ENCODE assay signal across 24 cellular contexts in the genomic region with DNA sequence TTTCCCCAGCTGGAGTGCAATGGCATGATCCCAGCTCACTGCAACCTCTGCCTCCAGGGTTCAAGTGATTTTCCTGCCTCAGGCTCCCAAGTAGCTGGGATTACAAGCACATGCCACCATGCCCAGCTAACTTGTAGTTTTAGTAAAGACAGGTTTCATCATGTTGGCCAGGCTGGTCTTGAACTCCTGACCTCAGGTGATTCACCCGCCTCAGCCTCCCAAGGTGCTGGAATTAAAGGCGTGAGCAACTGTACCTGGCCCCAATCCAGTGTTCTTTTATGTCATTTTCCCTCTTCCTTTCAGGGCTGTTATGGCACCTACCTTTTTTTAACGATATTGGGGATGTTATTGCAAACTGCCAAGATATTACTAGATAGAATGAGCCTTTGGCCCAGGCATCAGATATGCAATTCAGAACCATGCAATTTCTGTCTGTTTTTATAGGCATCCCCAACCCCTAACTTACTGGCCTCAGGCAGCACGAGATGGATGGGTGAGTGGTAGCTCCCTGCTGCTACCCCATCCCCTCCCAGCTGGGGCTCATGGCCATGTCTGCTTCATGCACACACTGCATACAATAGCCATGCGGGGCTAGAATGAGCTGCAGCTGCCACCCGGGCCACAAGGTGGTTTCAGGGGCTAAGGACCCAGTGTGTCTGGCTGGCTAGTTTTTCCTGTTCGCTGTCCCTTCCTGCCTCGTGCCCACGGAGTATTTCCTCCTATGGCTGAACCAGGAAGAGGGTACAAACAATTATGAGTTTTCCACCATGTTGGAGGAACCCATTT.
DNase-seq lines count a peak whose midpoint lies in the region; ATAC-seq and TF ChIP-seq lines count a peak whose summit lies in the region.
"Had no signal": no experiment of that assay in that cellular context is flagged by ENCODE, and none has a peak within 500 bp of the region (broad histone marks: within the 10 kb centered on the region; RNA-seq: fewer than 3 reads in every experiment).

No MANE protein-coding gene starts in this region.

- H3K27ac Mint-ChIP-seq in WTC11, result no peak overlapping the region
- H3K27ac Mint-ChIP-seq: CD4-positive, alpha-beta T cell; GM23338 had no signal

- peaks cover 57% of the 10 kb centered on the region for H3K36me3 Mint-ChIP-seq in WTC11

- TF ChIP-seq POLR2A in heart left ventricle (IDR thresholded peaks at IDR 0.05), result no peak

- CTCF ChIA-PET in WTC11 (lab: Charles Lee), result no interaction called here

- H3K27me3 Mint-ChIP-seq in WTC11 (ENCODE audit: low read depth), result no peaks in the 10 kb centered on the region; the same call in 1 of the 2 replicates
- H3K27me3 Mint-ChIP-seq: CD4-positive, alpha-beta T cell had no signal

- H3K36me3 ChIP-seq in heart left ventricle, result no peaks in the 10 kb centered on the region
- H3K36me3 ChIP-seq: BLaER1 treated with 17β-estradiol and CSF1 and Interleukin-3, amounts not matched to agents 10 nM and 100 nM had no signal

- DNase-seq in Right ventricle myocardium superior (peak; percentile 26), heart left ventricle (no peak), WTC11 (ENCODE audit: low spot score) (peak; percentile 10), epithelial cell of prostate (ENCODE audit: low read depth, low spot score) (peak; percentile 12), SIG-M5 (lab: John Stamatoyannopoulos, UW) (no peak), NCI-H510A treated with DMSO at 0.1 percent for 48 hours (lab: John Stamatoyannopoulos, UW) (no peak)
- no peak for DNase-seq in NK-92 treated with Interleukin-12 subunit alpha and Interleukin-12 subunit beta, amount 100 ng/mL, for 24 hours (lab: John Stamatoyannopoulos, UW)
- DNase-seq: AML-193; CD4-positive, alpha-beta T cell; HCEC 1CT; IMR-90; KG1; NCI-H1048; NCI-H1417 treated with DMSO at 0.1 percent for 48 hours; NCI-H1694 treated with DMSO at 0.1 percent for 48 hours; NCI-H2081; NCI-H2227 treated with DMSO at 0.1 percent for 48 hours; NCI-H748 treated with DMSO at 0.1 percent for 48 hours; PC-3; SHP77 treated with DMSO at 0.1 percent for 48 hours; SK-N-SH; SW 1271 had no signal

- no peak overlapping the region for H3K4me3 Mint-ChIP-seq in WTC11
- H3K4me3 Mint-ChIP-seq: CD4-positive, alpha-beta T cell; GM23338 had no signal

- peaks cover 60% of the 10 kb centered on the region for H3K9me3 Mint-ChIP-seq in WTC11

- 74 to 82% (median 80%) methylated on average over 9 of the region's 9 CpGs for WGBS in heart left ventricle, 4 donors

- H3K27ac ChIP-seq in heart left ventricle (no peak overlapping the region), epithelial cell of prostate (no peak overlapping the region)
- H3K27ac ChIP-seq: BLaER1 treated with 17β-estradiol and CSF1 and Interleukin-3, amounts not matched to agents 10 nM and 100 nM had no signal

- H3K4me3 ChIP-seq in heart left ventricle, result no peak overlapping the region
- H3K4me3 ChIP-seq: BLaER1 treated with 17β-estradiol and CSF1 and Interleukin-3, amounts not matched to agents 10 nM and 100 nM; GM23338 had no signal

- TF ChIP-seq CTCF in heart left ventricle (IDR thresholded peaks at IDR 0.05) (no peak), WTC11 (IDR thresholded peaks at IDR 0.05) (no peak)

- H3K9me3 ChIP-seq in heart left ventricle, result peaks cover 0 to 51% (median 18%) of the 10 kb centered on the region in 12 donors

- no peak for ATAC-seq in Right ventricle myocardium superior (ENCODE audit: poor library complexity)
- ATAC-seq in heart left ventricle, result no peak
- ATAC-seq in WTC11, result no peak; the same call in 1 of the 2 replicates
- ATAC-seq: GM23338, PC-3 had no signal

- peaks cover 7% of the 10 kb centered on the region for H3K4me1 Mint-ChIP-seq in WTC11

- H3K4me1 ChIP-seq in heart left ventricle, result no peaks in the 10 kb centered on the region
- H3K4me1 ChIP-seq: BLaER1 treated with 17β-estradiol and CSF1 and Interleukin-3, amounts not matched to agents 10 nM and 100 nM had no signal

- POLR2A ChIA-PET in WTC11 (lab: Charles Lee), result no interaction called here

- H3K27me3 ChIP-seq in heart left ventricle, result no peaks in the 10 kb centered on the region
- H3K27me3 ChIP-seq: BLaER1 treated with 17β-estradiol and CSF1 and Interleukin-3, amounts not matched to agents 10 nM and 100 nM had no signal

- intact Hi-C loops in Right ventricle myocardium superior (cut with DNase I), result no loop called here
- intact Hi-C loops in heart left ventricle (cut with DNase I), result no loop called here

TF ChIP-seq in WTC11, 78 proteins besides CTCF, POLR2A, EP300 and RAD21:
- TF ChIP-seq HMGXB4 (CRISPR knock-in tag; IDR thresholded peaks at IDR 0.05) (no peak), TCF7 (CRISPR knock-in tag; IDR thresholded peaks at IDR 0.05; ENCODE audit: low read depth) (no peak), STAT6 (CRISPR knock-in tag; conservative IDR thresholded peaks at IDR 0.05; ENCODE audit: low read depth) (no peak)
- TF ChIP-seq, protein P1, sequence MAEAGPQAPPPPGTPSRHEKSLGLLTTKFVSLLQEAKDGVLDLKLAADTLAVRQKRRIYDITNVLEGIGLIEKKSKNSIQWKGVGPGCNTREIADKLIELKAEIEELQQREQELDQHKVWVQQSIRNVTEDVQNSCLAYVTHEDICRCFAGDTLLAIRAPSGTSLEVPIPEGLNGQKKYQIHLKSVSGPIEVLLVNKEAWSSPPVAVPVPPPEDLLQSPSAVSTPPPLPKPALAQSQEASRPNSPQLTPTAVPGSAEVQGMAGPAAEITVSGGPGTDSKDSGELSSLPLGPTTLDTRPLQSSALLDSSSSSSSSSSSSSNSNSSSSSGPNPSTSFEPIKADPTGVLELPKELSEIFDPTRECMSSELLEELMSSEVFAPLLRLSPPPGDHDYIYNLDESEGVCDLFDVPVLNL (CRISPR knock-in tag; IDR thresholded peaks at IDR 0.05; ENCODE audit: borderline replicate concordance, low read depth), result no peak

Comparison
In these comparisons a context has a peak if more than half of its experiments do, and no peak if none do; other contexts are left out.
1. DNase-seq: peak in Right ventricle myocardium superior (single experiment), WTC11 (single experiment) and epithelial cell of prostate (single experiment); none in heart left ventricle (0 of 5), SIG-M5 (single experiment), NK-92 treated with Interleukin-12 subunit alpha and Interleukin-12 subunit beta, amount 100 ng/mL, for 24 hours (single experiment) and NCI-H510A treated with DMSO at 0.1 percent for 48 hours (single experiment).